In the genomic region with DNA sequence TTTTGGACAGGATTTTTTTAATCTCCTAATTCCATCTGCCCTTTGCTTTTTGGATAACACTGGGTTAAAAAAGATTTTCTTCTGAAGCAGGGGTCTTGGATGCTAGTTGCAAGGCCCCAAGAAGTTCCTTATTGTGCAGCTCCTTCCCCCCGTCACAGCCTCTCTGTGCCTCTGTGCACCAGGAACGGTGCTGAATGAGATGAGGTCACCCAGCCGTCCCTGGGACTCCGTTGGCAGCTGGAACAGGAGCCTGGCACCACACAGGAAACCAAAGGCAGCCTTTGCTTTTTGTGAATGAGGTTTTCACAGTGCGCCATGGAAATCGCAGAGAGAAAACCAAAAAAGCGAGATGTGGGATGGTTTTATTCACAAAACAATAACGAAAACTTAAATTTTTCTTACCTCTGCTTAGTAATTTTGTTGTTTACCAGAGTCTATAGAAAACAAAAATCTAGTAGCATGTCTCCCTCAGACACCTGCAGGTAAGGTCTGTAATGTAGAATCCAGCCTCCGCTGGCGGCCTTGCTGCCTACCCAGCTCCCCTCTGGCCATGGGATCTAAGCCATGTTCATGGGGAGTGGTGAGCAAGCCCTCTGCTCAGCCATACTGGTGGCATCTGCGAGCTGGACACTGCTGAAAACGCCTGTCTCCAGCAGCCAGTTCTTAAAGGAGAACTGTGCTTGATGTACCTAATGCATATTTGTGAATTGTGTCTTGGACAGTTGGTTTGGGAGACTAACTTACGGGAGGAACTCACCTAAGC, we compare ENCODE assay signal across 22 cellular contexts. TPM values are rescaled to one million over a fixed set of nuclear protein-coding genes. Genes with fewer than 3 reads are reported as not detected.
DNase-seq lines count a peak whose midpoint lies in the region; ATAC-seq and TF ChIP-seq lines count a peak whose summit lies in the region.
"Had no signal": no experiment of that assay in that cellular context is flagged by ENCODE, and none has a peak within 500 bp of the region (broad histone marks: within the 10 kb centered on the region; RNA-seq: fewer than 3 reads in every experiment).

No MANE protein-coding gene starts in this region.

- H3K4me3 ChIP-seq in dorsolateral prefrontal cortex: peak overlapping the region in 8 of 59 donors; percentile 2 to 31 (median 22)
- no peak overlapping the region for H3K4me3 ChIP-seq in PC-3 (ENCODE audit: low read length)
- H3K4me3 ChIP-seq: MG63, sigmoid colon, suprapubic skin had no signal

- peak overlapping the region; percentile 80 for H3K27ac Mint-ChIP-seq in stimulated activated naive CD8-positive, alpha-beta T cell treated with anti-CD3 and anti-CD28 coated beads, Interleukin-15, Interleukin-2, amounts not matched to agents 100 ng/mL and 50 ng/mL, for 24 hours
- H3K27ac Mint-ChIP-seq: activated naive CD8-positive, alpha-beta T cell treated with anti-CD3 and anti-CD28 coated beads, Interleukin-2, amount 10 ng/mL, durations not matched to agents 7 days and 5 days; natural killer cell treated with Interleukin-12 subunit alpha and Interleukin-12 subunit beta and Interleukin-15 and Interleukin-18, amount 100 ng/mL, for 72 hours had no signal

- no TSS peak for BruUV-seq in PC-3 (replicated peaks; lab: Mats Ljungman, UMichigan)

- no peak for DNase-seq in stimulated activated naive CD8-positive, alpha-beta T cell treated with anti-CD3 and anti-CD28 coated beads, Interleukin-15, Interleukin-2, amounts not matched to agents 100 U/mL and 50 U/mL, for 24 hours
- DNase-seq in dorsolateral prefrontal cortex: peak; percentile 53 to 91 (median 86)
- DNase-seq in middle frontal gyrus (ENCODE audit: extremely low spot score, low spot score): peak; percentile 64
- no peak for DNase-seq in LoVo (ENCODE audit: low spot score)
- no peak for DNase-seq in PC-3
- DNase-seq: activated naive CD8-positive, alpha-beta T cell treated with anti-CD3 and anti-CD28 coated beads, Interleukin-2, amount 10 ng/mL, durations not matched to agents 7 days and 5 days; cortex of kidney; DMS 273 treated with DMSO at 0.1 percent for 48 hours; HCEC 1CT; left colon; MG63; NCI-H1417; NCI-H2081 treated with DMSO at 0.1 percent for 48 hours; sigmoid colon; SK-N-SH had no signal

- H3K9me3 Mint-ChIP-seq in stimulated activated naive CD8-positive, alpha-beta T cell treated with anti-CD3 and anti-CD28 coated beads, Interleukin-15, Interleukin-2, amounts not matched to agents 100 ng/mL and 50 ng/mL, for 24 hours: no peaks in the 10 kb centered on the region
- H3K9me3 Mint-ChIP-seq: activated naive CD8-positive, alpha-beta T cell treated with anti-CD3 and anti-CD28 coated beads, Interleukin-2, amount 10 ng/mL, durations not matched to agents 7 days and 5 days; natural killer cell treated with Interleukin-12 subunit alpha and Interleukin-12 subunit beta and Interleukin-15 and Interleukin-18, amount 100 ng/mL, for 72 hours had no signal

- POLR2A ChIA-PET in PC-3 (lab: Charles Lee; ENCODE audit: unreplicated experiment): no interaction called here

- H3K4me2 ChIP-seq in PC-3 (ENCODE audit: low read length): no peak overlapping the region
- H3K4me2 ChIP-seq: SK-N-SH had no signal

- TF ChIP-seq CTCF in dorsolateral prefrontal cortex (IDR thresholded peaks at IDR 0.05 in 54 of 56, conservative IDR thresholded peaks at IDR 0.05 in 2 of 56; ENCODE audit: low read depth in 1 of 56, partially characterized antibody in 56 of 56): peak in 4 of 56 donors; percentile 12 to 35 (median 18)
- TF ChIP-seq CTCF in PC-3 (conservative IDR thresholded peaks at IDR 0.05; ENCODE audit: low read depth, low read length): no peak

- H3K9ac ChIP-seq in PC-3 (ENCODE audit: low read length): no peak overlapping the region
- H3K9ac ChIP-seq: parathyroid adenoma, SK-N-SH had no signal

- peaks cover 44% of the 10 kb centered on the region for H3K4me1 Mint-ChIP-seq in stimulated activated naive CD8-positive, alpha-beta T cell treated with anti-CD3 and anti-CD28 coated beads, Interleukin-15, Interleukin-2, amounts not matched to agents 100 ng/mL and 50 ng/mL, for 24 hours (ENCODE audit: low read depth)

- H3K27me3 ChIP-seq in dorsolateral prefrontal cortex (no peaks in the 10 kb centered on the region), PC-3 (ENCODE audit: low read length) (no peaks in the 10 kb centered on the region)
- H3K27me3 ChIP-seq: MG63, sigmoid colon, suprapubic skin had no signal

- no peaks in the 10 kb centered on the region for H3K79me2 ChIP-seq in PC-3 (ENCODE audit: low read length)
- H3K79me2 ChIP-seq: parathyroid adenoma had no signal

- H3K9me3 ChIP-seq in PC-3 (ENCODE audit: low read length): no peaks in the 10 kb centered on the region
- H3K9me3 ChIP-seq: MG63, sigmoid colon, SK-N-SH, suprapubic skin had no signal

- no peak for ATAC-seq in stimulated activated naive CD8-positive, alpha-beta T cell treated with anti-CD3 and anti-CD28 coated beads, Interleukin-15, Interleukin-2, amounts not matched to agents 100 U/mL and 50 U/mL, for 24 hours
- no peak for ATAC-seq in PC-3
- no peak for ATAC-seq in HG02885 (IDR thresholded peaks at IDR 0.05; ENCODE audit: poor library complexity, unreplicated experiment)
- ATAC-seq: natural killer cell treated with Interleukin-12 subunit alpha and Interleukin-12 subunit beta and Interleukin-15 and Interleukin-18, amount 100 ng/mL, for 72 hours had no signal

- H3K9me2 ChIP-seq in PC-3 (replicated peaks; ENCODE audit: low read length): no peaks in the 10 kb centered on the region
- H3K9me2 ChIP-seq: SK-N-SH had no signal

- no peaks in the 10 kb centered on the region for H3F3A ChIP-seq in PC-3 (ENCODE audit: low read length, unreplicated experiment)

- H2AFZ ChIP-seq in PC-3 (ENCODE audit: low read length): no peak overlapping the region
- H2AFZ ChIP-seq: parathyroid adenoma had no signal

- H3K4me1 ChIP-seq in PC-3 (ENCODE audit: insufficient read depth, low read length): no peaks in the 10 kb centered on the region
- H3K4me1 ChIP-seq: parathyroid adenoma, sigmoid colon, suprapubic skin had no signal

- no peaks in the 10 kb centered on the region for H3K27me3 Mint-ChIP-seq in stimulated activated naive CD8-positive, alpha-beta T cell treated with anti-CD3 and anti-CD28 coated beads, Interleukin-15, Interleukin-2, amounts not matched to agents 100 ng/mL and 50 ng/mL, for 24 hours
- H3K27me3 Mint-ChIP-seq: activated naive CD8-positive, alpha-beta T cell treated with anti-CD3 and anti-CD28 coated beads, Interleukin-2, amount 10 ng/mL, durations not matched to agents 7 days and 5 days had no signal

- intact Hi-C loops in dorsolateral prefrontal cortex (cut with DNase I): loop anchor here (5.0 to 10.0 kb wide), 3 partner anchors 44 to 626 kb away; partner anchors contain the start of gene SNX9 (in 1 of the 2)
- intact Hi-C loops in PC-3 (cut with micrococcal nuclease): no loop called here

- CTCF ChIA-PET in PC-3 (lab: Charles Lee): no interaction called here

- H3K27ac ChIP-seq in dorsolateral prefrontal cortex (peak overlapping the region; percentile 82 to 100 (median 98)), PC-3 (ENCODE audit: low read length) (no peak overlapping the region)
- H3K27ac ChIP-seq: parathyroid adenoma, RWPE1, sigmoid colon, suprapubic skin had no signal

- no peak overlapping the region for H3K4me3 Mint-ChIP-seq in stimulated activated naive CD8-positive, alpha-beta T cell treated with anti-CD3 and anti-CD28 coated beads, Interleukin-15, Interleukin-2, amounts not matched to agents 100 ng/mL and 50 ng/mL, for 24 hours
- H3K4me3 Mint-ChIP-seq: activated naive CD8-positive, alpha-beta T cell treated with anti-CD3 and anti-CD28 coated beads, Interleukin-2, amount 10 ng/mL, durations not matched to agents 7 days and 5 days; CD4-positive, CD25-positive, alpha-beta regulatory T cell; natural killer cell treated with Interleukin-12 subunit alpha and Interleukin-12 subunit beta and Interleukin-15 and Interleukin-18, amount 100 ng/mL, for 72 hours had no signal

- H4K20me1 ChIP-seq in PC-3 (ENCODE audit: low read length): no peaks in the 10 kb centered on the region

- peaks cover 93% of the 10 kb centered on the region for H3K36me3 Mint-ChIP-seq in stimulated activated naive CD8-positive, alpha-beta T cell treated with anti-CD3 and anti-CD28 coated beads, Interleukin-15, Interleukin-2, amounts not matched to agents 100 ng/mL and 50 ng/mL, for 24 hours (ENCODE audit: low read depth)

- peaks cover 6% of the 10 kb centered on the region for H3K36me3 ChIP-seq in PC-3 (ENCODE audit: low read depth, low read length)

RNA-seq across cellular contexts. Expression of gene SYNJ2, which starts 40.4 kb away (rescaled TPM):
- total RNA-seq in dorsolateral prefrontal cortex (100 to 1,000 TPM in 47 of 120 experiments, 10 to 100 TPM in 73; 41.0 to 257 (median 86.5) TPM), PC-3 (2014; rRNA removed) (21.5 and 24.9 TPM in 2 replicates)

Comparison
In these comparisons a context has a peak if more than half of its experiments do, and no peak if none do; other contexts are left out.
1. DNase-seq: peak in dorsolateral prefrontal cortex (10 of 10) and middle frontal gyrus (single experiment); none in stimulated activated naive CD8-positive, alpha-beta T cell treated with anti-CD3 and anti-CD28 coated beads, Interleukin-15, Interleukin-2, amounts not matched to agents 100 U/mL and 50 U/mL, for 24 hours (single experiment), LoVo (single experiment) and PC-3 (single experiment).